Comparison of ENCODE assay signal across 9 cellular contexts in genomic region chr12:107684029-107684790, GRCh38. TPM values are rescaled to one million over a fixed set of nuclear protein-coding genes. Genes with fewer than 3 reads are reported as not detected.
A peak's percentile ranks its signal among the peaks of the same experiment; 100 is the strongest.
DNase-seq lines count a peak whose midpoint lies in the region; ATAC-seq and TF ChIP-seq lines count a peak whose summit lies in the region.
"Had no signal": no experiment of that assay in that cellular context is flagged by ENCODE, and none has a peak within 500 bp of the region (broad histone marks: within the 10 kb centered on the region; RNA-seq: fewer than 3 reads in every experiment).

No MANE protein-coding gene starts in this region.

- peaks cover 6 to 17% of the 10 kb centered on the region in 2 donors for H3K4me1 ChIP-seq in thoracic aorta (ENCODE audit: control insufficient read depth in 1 of 2, low read depth in 2 of 2)
- peaks cover 0 to 15% (median 2%) of the 10 kb centered on the region in 4 donors for H3K4me1 ChIP-seq in Peyer's patch

- H3K27ac ChIP-seq in thoracic aorta (no peak overlapping the region), Peyer's patch (no peak overlapping the region)

- DNase-seq in activated naive CD4-positive, alpha-beta T cell treated with anti-CD3 and anti-CD28 coated beads, Interleukin-2, amount 10 ng/mL, durations not matched to agents 7 days and 5 days, result no peak
- DNase-seq in activated naive CD4-positive, alpha-beta T cell (lab: John Stamatoyannopoulos, UW), result no peak
- DNase-seq in SK-MEL-5 (ENCODE audit: low read depth, low spot score) (peak; percentile 32), fibroblast of peridontal ligament (ENCODE audit: extremely low read depth) (peak; percentile 42), thoracic aorta (ENCODE audit: low spot score) (no peak), Peyer's patch (no peak), T-helper 9 cell (no peak)
- DNase-seq: dorsolateral prefrontal cortex had no signal

- peaks cover 30% of the 10 kb centered on the region for H3K4me1 Mint-ChIP-seq in activated naive CD4-positive, alpha-beta T cell treated with anti-CD3 and anti-CD28 coated beads, Interleukin-2, amount 10 ng/mL, durations not matched to agents 7 days and 5 days

- no peaks in the 10 kb centered on the region for H3K9me3 ChIP-seq in thoracic aorta
- no peaks in the 10 kb centered on the region for H3K9me3 ChIP-seq in Peyer's patch

- ATAC-seq in thoracic aorta (ENCODE audit: insufficient number of reproducible peaks, low FRiP score, low read depth) (no peak), HG02852 (IDR thresholded peaks at IDR 0.05; ENCODE audit: unreplicated experiment) (no peak)

- H3K27me3 Mint-ChIP-seq in activated naive CD4-positive, alpha-beta T cell treated with anti-CD3 and anti-CD28 coated beads, Interleukin-2, amount 10 ng/mL, durations not matched to agents 7 days and 5 days, result peaks cover 15% of the 10 kb centered on the region

- in situ Hi-C loops in SK-MEL-5 (cut with HindIII; ENCODE audit: low pct_unique_long_range_greater_than_20kb, low sequenced_read_pairs), result no loop called here

- TF ChIP-seq CTCF in thoracic aorta (IDR thresholded peaks at IDR 0.05) (no peak), Peyer's patch (IDR thresholded peaks at IDR 0.05) (no peak)

- TF ChIP-seq POLR2A in Peyer's patch (IDR thresholded peaks at IDR 0.05), result no peak

- peaks cover 9% of the 10 kb centered on the region for H3K36me3 ChIP-seq in thoracic aorta
- H3K36me3 ChIP-seq in Peyer's patch, result peaks cover 0 to 10% (median 0%) of the 10 kb centered on the region in 3 donors

- H3K27ac Mint-ChIP-seq in activated naive CD4-positive, alpha-beta T cell treated with anti-CD3 and anti-CD28 coated beads, Interleukin-2, amount 10 ng/mL, durations not matched to agents 7 days and 5 days, result peak overlapping the region; percentile 97

- peak overlapping the region; percentile 72 for H3K4me3 ChIP-seq in thoracic aorta
- no peak overlapping the region for H3K4me3 ChIP-seq in Peyer's patch

- CTCF ChIA-PET in activated naive CD4-positive, alpha-beta T cell treated with anti-CD3 and anti-CD28 coated beads, Interleukin-2, amount 10 ng/mL, durations not matched to agents 7 days and 5 days (lab: Charles Lee), result interaction anchor here (1.4 to 5.6 kb wide), 3 partner anchors 8 to 553 kb away, joined by 3 to 35 read pairs (median 9); no protein-coding TSS in a partner anchor

- H3K27me3 ChIP-seq in thoracic aorta (replicated peaks; ENCODE audit: insufficient read depth) (no peaks in the 10 kb centered on the region), Peyer's patch (no peaks in the 10 kb centered on the region)

- no peaks in the 10 kb centered on the region for H3K9me3 Mint-ChIP-seq in activated naive CD4-positive, alpha-beta T cell treated with anti-CD3 and anti-CD28 coated beads, Interleukin-2, amount 10 ng/mL, durations not matched to agents 7 days and 5 days

- peaks cover 20% of the 10 kb centered on the region for H3K36me3 Mint-ChIP-seq in activated naive CD4-positive, alpha-beta T cell treated with anti-CD3 and anti-CD28 coated beads, Interleukin-2, amount 10 ng/mL, durations not matched to agents 7 days and 5 days

- H3K4me3 Mint-ChIP-seq in activated naive CD4-positive, alpha-beta T cell treated with anti-CD3 and anti-CD28 coated beads, Interleukin-2, amount 10 ng/mL, durations not matched to agents 7 days and 5 days, result peak overlapping the region; percentile 92

RNA-seq across cellular contexts. Expression of gene PWP1, which starts 1.4 kb away (rescaled TPM):
- 99.7 and 102 TPM in 2 replicates for total RNA-seq in SK-MEL-5 (2014; rRNA removed; shearing (Covaris generic))
- 81.3 and 103 TPM in 2 replicates for polyA plus RNA-seq in SK-MEL-5 (2015; cell fraction: cytosol; rRNA removed)
- 82.1 and 105 TPM in 2 replicates for polyA plus RNA-seq in SK-MEL-5 (2015; cell fraction: nucleus; rRNA removed)
- total RNA-seq in thoracic aorta (10 to 100 TPM; 38.4 to 72.9 TPM), Peyer's patch (100 to 1,000 TPM in 1 of 4 donors, 10 to 100 TPM in 3; 21.7 to 178 (median 31.8) TPM)

Comparison
In these comparisons a context has a peak if more than half of its experiments do, and no peak if none do; other contexts are left out.
1. DNase-seq: peak in SK-MEL-5 (single experiment) and fibroblast of peridontal ligament (single experiment); none in activated naive CD4-positive, alpha-beta T cell treated with anti-CD3 and anti-CD28 coated beads, Interleukin-2, amount 10 ng/mL, durations not matched to agents 7 days and 5 days (single experiment), activated naive CD4-positive, alpha-beta T cell (0 of 4), thoracic aorta (single experiment), Peyer's patch (0 of 3) and T-helper 9 cell (single experiment).